1 cellular context compared by ENCODE assay signal in the genomic region with DNA sequence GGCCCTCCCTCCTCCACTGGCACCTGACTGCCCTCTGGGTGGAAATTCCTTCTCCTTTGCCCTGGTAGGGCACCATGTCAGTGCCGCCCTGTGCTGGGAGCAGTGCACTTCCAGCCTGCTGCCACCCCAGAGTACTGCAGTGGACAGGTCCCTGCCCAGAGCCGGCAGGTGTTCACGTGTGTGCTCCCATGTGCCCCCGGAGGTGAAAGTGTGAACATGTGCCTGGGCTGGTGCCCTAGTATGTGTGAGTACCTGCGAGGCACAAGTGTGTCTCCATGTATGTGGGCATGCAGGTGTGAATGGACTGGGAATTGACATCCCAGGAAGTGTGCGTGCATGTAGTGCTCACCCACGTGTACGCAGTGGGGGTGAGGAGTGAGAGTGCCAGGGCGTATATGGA.
TF ChIP-seq lines count a peak whose summit lies in the region.

No MANE protein-coding gene starts in this region.

TF ChIP-seq in SK-N-SH treated with all-trans-retinoic acid at 6 μM for 48 hours, 23 proteins besides CTCF, POLR2A, EP300 and RAD21 (continued from another document):
- TF ChIP-seq, protein P1, sequence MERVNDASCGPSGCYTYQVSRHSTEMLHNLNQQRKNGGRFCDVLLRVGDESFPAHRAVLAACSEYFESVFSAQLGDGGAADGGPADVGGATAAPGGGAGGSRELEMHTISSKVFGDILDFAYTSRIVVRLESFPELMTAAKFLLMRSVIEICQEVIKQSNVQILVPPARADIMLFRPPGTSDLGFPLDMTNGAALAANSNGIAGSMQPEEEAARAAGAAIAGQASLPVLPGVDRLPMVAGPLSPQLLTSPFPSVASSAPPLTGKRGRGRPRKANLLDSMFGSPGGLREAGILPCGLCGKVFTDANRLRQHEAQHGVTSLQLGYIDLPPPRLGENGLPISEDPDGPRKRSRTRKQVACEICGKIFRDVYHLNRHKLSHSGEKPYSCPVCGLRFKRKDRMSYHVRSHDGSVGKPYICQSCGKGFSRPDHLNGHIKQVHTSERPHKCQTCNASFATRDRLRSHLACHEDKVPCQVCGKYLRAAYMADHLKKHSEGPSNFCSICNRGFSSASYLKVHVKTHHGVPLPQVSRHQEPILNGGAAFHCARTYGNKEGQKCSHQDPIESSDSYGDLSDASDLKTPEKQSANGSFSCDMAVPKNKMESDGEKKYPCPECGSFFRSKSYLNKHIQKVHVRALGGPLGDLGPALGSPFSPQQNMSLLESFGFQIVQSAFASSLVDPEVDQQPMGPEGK (CRISPR knock-in tag; IDR thresholded peaks at IDR 0.05; ENCODE audit: borderline replicate concordance), result no peak
- TF ChIP-seq, protein P2, sequence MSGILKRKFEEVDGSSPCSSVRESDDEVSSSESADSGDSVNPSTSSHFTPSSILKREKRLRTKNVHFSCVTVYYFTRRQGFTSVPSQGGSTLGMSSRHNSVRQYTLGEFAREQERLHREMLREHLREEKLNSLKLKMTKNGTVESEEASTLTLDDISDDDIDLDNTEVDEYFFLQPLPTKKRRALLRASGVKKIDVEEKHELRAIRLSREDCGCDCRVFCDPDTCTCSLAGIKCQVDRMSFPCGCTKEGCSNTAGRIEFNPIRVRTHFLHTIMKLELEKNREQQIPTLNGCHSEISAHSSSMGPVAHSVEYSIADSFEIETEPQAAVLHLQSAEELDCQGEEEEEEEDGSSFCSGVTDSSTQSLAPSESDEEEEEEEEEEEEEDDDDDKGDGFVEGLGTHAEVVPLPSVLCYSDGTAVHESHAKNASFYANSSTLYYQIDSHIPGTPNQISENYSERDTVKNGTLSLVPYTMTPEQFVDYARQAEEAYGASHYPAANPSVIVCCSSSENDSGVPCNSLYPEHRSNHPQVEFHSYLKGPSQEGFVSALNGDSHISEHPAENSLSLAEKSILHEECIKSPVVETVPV (CRISPR knock-in tag; IDR thresholded peaks at IDR 0.05), result no peak
- TF ChIP-seq TCF4 (CRISPR knock-in tag; IDR thresholded peaks at IDR 0.05; ENCODE audit: borderline replicate concordance) (no peak), ZFP3 (CRISPR knock-in tag; IDR thresholded peaks at IDR 0.05) (no peak)
- TF ChIP-seq, protein P3, sequence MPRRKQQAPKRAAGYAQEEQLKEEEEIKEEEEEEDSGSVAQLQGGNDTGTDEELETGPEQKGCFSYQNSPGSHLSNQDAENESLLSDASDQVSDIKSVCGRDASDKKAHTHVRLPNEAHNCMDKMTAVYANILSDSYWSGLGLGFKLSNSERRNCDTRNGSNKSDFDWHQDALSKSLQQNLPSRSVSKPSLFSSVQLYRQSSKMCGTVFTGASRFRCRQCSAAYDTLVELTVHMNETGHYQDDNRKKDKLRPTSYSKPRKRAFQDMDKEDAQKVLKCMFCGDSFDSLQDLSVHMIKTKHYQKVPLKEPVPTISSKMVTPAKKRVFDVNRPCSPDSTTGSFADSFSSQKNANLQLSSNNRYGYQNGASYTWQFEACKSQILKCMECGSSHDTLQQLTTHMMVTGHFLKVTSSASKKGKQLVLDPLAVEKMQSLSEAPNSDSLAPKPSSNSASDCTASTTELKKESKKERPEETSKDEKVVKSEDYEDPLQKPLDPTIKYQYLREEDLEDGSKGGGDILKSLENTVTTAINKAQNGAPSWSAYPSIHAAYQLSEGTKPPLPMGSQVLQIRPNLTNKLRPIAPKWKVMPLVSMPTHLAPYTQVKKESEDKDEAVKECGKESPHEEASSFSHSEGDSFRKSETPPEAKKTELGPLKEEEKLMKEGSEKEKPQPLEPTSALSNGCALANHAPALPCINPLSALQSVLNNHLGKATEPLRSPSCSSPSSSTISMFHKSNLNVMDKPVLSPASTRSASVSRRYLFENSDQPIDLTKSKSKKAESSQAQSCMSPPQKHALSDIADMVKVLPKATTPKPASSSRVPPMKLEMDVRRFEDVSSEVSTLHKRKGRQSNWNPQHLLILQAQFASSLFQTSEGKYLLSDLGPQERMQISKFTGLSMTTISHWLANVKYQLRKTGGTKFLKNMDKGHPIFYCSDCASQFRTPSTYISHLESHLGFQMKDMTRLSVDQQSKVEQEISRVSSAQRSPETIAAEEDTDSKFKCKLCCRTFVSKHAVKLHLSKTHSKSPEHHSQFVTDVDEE (CRISPR knock-in tag; IDR thresholded peaks at IDR 0.05), result no peak
